In genomic region chr12:68038650-68039049, GRCh38 we compare ENCODE assay signal across 39 cellular contexts. TPM values are rescaled to one million over a fixed set of nuclear protein-coding genes. Genes with fewer than 3 reads are reported as not detected.
"Had no signal": no experiment of that assay in that cellular context is flagged by ENCODE, and none has a peak within 500 bp of the region (broad histone marks: within the 10 kb centered on the region; RNA-seq: fewer than 3 reads in every experiment).

No MANE protein-coding gene starts in this region.

- H3K27ac Mint-ChIP-seq: activated B cell treated with CpG ODN at 0.5 μM for 24 hours; activated CD4-positive, alpha-beta memory T cell treated with anti-CD3 and anti-CD28 coated beads, Interleukin-2, amount 10 ng/mL, durations not matched to agents 7 days and 5 days; activated CD4-positive, alpha-beta T cell treated with anti-CD3 and anti-CD28 coated beads for 36 hours; activated CD4-positive, alpha-beta T cell treated with anti-CD3 and anti-CD28 coated beads, Interleukin-2, amount 10 ng/mL, durations not matched to agents 7 days and 5 days; activated T-cell treated with anti-CD3 and anti-CD28 coated beads, Interleukin-2, amount 50 U/mL, for 72 hours; dendritic cell treated with granulocyte-macrophage colony-stimulating factor and Interleukin-4, amounts not matched to agents 40 ng/mL and 50 ng/mL, for 4 days; T-helper 17 cell had no signal

- ATAC-seq: activated CD4-positive, alpha-beta T cell treated with anti-CD3 and anti-CD28 coated beads for 36 hours; activated CD4-positive, CD25-positive, alpha-beta regulatory T cell treated with anti-CD3 and anti-CD28 coated beads, Interleukin-2, amount 50 U/mL, for 24 hours; activated T-cell treated with anti-CD3 and anti-CD28 coated beads, Interleukin-2, amount 50 U/mL, for 72 hours; activated T-helper 17 cell treated with anti-CD3 and anti-CD28 coated beads, Interleukin-2, amount 50 U/mL, for 72 hours; gastroesophageal sphincter; heart right ventricle; T-helper 17 cell had no signal

- H3K4me3 Mint-ChIP-seq: activated B cell treated with CpG ODN at 0.5 μM for 24 hours; activated CD4-positive, alpha-beta memory T cell treated with anti-CD3 and anti-CD28 coated beads, Interleukin-2, amount 10 ng/mL, durations not matched to agents 7 days and 5 days; activated CD4-positive, alpha-beta T cell treated with anti-CD3 and anti-CD28 coated beads for 36 hours; activated CD4-positive, alpha-beta T cell treated with anti-CD3 and anti-CD28 coated beads, Interleukin-2, amount 10 ng/mL, durations not matched to agents 7 days and 5 days; activated naive CD8-positive, alpha-beta T cell; activated T-cell treated with anti-CD3 and anti-CD28 coated beads, Interleukin-2, amount 50 U/mL, for 24 hours; activated T-cell treated with anti-CD3 and anti-CD28 coated beads, Interleukin-2, amount 50 U/mL, for 72 hours; activated T-helper 17 cell treated with anti-CD3 and anti-CD28 coated beads, Interleukin-2, amount 50 U/mL, for 72 hours; central memory CD8-positive, alpha-beta T cell; dendritic cell treated with granulocyte-macrophage colony-stimulating factor and Interleukin-4, amounts not matched to agents 40 ng/mL and 50 ng/mL, for 4 days; T-helper 17 cell; T-helper 2 cell treated with Interferon-gamma antibody and Interleukin-4, amounts not matched to agents 5 μg/mL and 100 μg/mL, for 36 hours had no signal

- H3K9me3 Mint-ChIP-seq: activated B cell treated with CpG ODN at 0.5 μM for 24 hours; activated CD4-positive, alpha-beta memory T cell treated with anti-CD3 and anti-CD28 coated beads, Interleukin-2, amount 10 ng/mL, durations not matched to agents 7 days and 5 days; activated CD4-positive, alpha-beta T cell treated with anti-CD3 and anti-CD28 coated beads, Interleukin-2, amount 10 ng/mL, durations not matched to agents 7 days and 5 days; activated T-helper 17 cell treated with anti-CD3 and anti-CD28 coated beads, Interleukin-2, amount 50 U/mL, for 72 hours; central memory CD8-positive, alpha-beta T cell; dendritic cell treated with granulocyte-macrophage colony-stimulating factor and Interleukin-4, amounts not matched to agents 40 ng/mL and 50 ng/mL, for 4 days; T-helper 2 cell treated with Interferon-gamma antibody and Interleukin-4, amounts not matched to agents 5 μg/mL and 100 μg/mL, for 36 hours had no signal

- H3K27me3 Mint-ChIP-seq: activated B cell treated with CpG ODN at 0.5 μM for 24 hours; activated CD4-positive, alpha-beta memory T cell treated with anti-CD3 and anti-CD28 coated beads, Interleukin-2, amount 10 ng/mL, durations not matched to agents 7 days and 5 days; activated CD4-positive, alpha-beta T cell treated with anti-CD3 and anti-CD28 coated beads for 36 hours; activated CD4-positive, alpha-beta T cell treated with anti-CD3 and anti-CD28 coated beads, Interleukin-2, amount 10 ng/mL, durations not matched to agents 7 days and 5 days; activated naive CD8-positive, alpha-beta T cell; activated T-cell treated with anti-CD3 and anti-CD28 coated beads, Interleukin-2, amount 50 U/mL, for 24 hours; activated T-helper 17 cell treated with anti-CD3 and anti-CD28 coated beads, Interleukin-2, amount 50 U/mL, for 72 hours; central memory CD8-positive, alpha-beta T cell; dendritic cell treated with granulocyte-macrophage colony-stimulating factor and Interleukin-4, amounts not matched to agents 40 ng/mL and 50 ng/mL, for 4 days; T-helper 17 cell had no signal

- H3K4me3 ChIP-seq: coronary artery, dorsolateral prefrontal cortex, esophagus squamous epithelium, gastroesophageal sphincter, heart right ventricle had no signal

- DNase-seq: activated B cell treated with CpG ODN at 0.5 μM for 24 hours; activated CD4-positive, alpha-beta memory T cell treated with anti-CD3 and anti-CD28 coated beads, Interleukin-2, amount 10 ng/mL, durations not matched to agents 7 days and 5 days; activated CD4-positive, alpha-beta T cell treated with anti-CD3 and anti-CD28 coated beads for 36 hours; activated CD4-positive, alpha-beta T cell treated with anti-CD3 and anti-CD28 coated beads, Interleukin-2, amount 10 ng/mL, durations not matched to agents 7 days and 5 days; activated CD4-positive, alpha-beta T cell treated with anti-CD3 and anti-CD28 coated beads, Interleukin-2, amount 50 U/mL, for 4 hours; activated CD8-positive, alpha-beta memory T cell treated with anti-CD3 and anti-CD28 coated beads, Interleukin-2, amount 50 U/mL, for 48 hours; activated effector memory CD4-positive, alpha-beta T cell treated with Interleukin-2 at 50 U/mL for 16 hours; activated gamma-delta T cell treated with Interleukin-2 at 50 U/mL for 16 hours; activated naive CD4-positive, alpha-beta T cell treated with anti-CD3 and anti-CD28 coated beads, Interleukin-2, amount 50 U/mL, for 16 hours; activated naive CD4-positive, alpha-beta T cell treated with Interleukin-2 at 50 U/mL for 16 hours; activated T-cell treated with anti-CD3 and anti-CD28 coated beads for 4 hours; activated T-cell treated with anti-CD3 and anti-CD28 coated beads, Interleukin-2, amount 50 U/mL, for 24 hours; activated T-cell treated with anti-CD3 and anti-CD28 coated beads, Interleukin-2, amount 50 U/mL, for 72 hours; amniotic stem cell; anterior cingulate cortex; brain microvascular endothelial cell; dorsolateral prefrontal cortex; effector memory CD4-positive, alpha-beta T cell; esophagus squamous epithelium; foreskin melanocyte; heart right ventricle; T-helper 1 cell; T-helper 17 cell; T1000; WERI-Rb-1 had no signal

RNA-seq across cellular contexts. Expression of gene IFNG-AS1, which starts 49.4 kb away (rescaled TPM):
- total RNA-seq: activated CD4-positive, alpha-beta T cell treated with anti-CD3 and anti-CD28 coated beads, Interleukin-2, amount 10 ng/mL, durations not matched to agents 7 days and 5 days; activated T-cell treated with anti-CD3 and anti-CD28 coated beads, Interleukin-2, amount 50 U/mL, for 72 hours; activated T-helper 17 cell treated with anti-CD3 and anti-CD28 coated beads, Interleukin-2, amount 50 U/mL, for 72 hours; astrocyte; bronchial epithelial cell; cerebellum; fibroblast of lung; fibroblast of villous mesenchyme; gastroesophageal sphincter; glomerular endothelial cell had no signal
